Comparison of ENCODE assay signal across 1 cellular context in the genomic region with DNA sequence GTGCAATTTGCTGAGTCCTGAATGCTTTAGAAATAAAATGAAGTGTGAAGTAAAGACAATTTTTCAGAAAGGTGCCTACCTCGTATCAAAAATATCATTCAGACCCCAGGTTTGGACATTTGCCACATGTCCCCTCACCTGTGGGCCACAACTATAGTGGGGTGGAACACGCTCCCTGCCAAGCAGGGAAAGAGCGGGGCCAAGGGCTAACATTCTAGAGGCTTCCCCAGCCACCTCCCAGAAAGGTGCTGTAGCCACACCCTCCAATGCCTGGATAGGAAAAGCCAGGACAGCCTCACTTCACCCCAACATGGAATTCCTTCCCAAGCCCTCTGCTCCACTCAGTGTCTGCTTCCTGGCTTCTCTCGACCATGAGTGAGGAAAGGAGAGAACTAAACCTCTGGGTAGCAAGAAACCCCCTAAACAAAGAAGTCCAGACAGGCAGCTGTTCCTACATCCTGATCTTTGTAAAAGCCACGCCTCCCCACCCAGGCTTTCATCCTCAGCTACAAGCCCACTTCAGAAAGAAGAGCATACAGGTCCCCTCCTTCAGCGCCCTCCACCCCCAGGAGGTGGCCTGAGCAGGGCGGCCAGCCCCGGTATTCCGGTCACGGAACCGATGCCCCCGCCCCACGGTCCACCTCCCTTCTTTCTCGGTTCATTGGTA.
TF ChIP-seq lines count a peak whose summit lies in the region.

No MANE protein-coding gene starts in this region.

TF ChIP-seq in WTC11, 78 proteins besides CTCF, POLR2A, EP300 and RAD21 (continued from another document):
- no peak for TF ChIP-seq ZNF281 (CRISPR knock-in tag; IDR thresholded peaks at IDR 0.05)
- TF ChIP-seq NR2C2 (CRISPR knock-in tag; IDR thresholded peaks at IDR 0.05), result no peak
